9 cellular contexts compared by ENCODE assay signal in genomic region chr3:36993326-36994283, GRCh38. TPM values are rescaled to one million over a fixed set of nuclear protein-coding genes. Genes with fewer than 3 reads are reported as not detected.
DNase-seq lines count a peak whose midpoint lies in the region; ATAC-seq lines count a peak whose summit lies in the region.
"Had no signal": no experiment of that assay in that cellular context is flagged by ENCODE, and none has a peak within 500 bp of the region (broad histone marks: within the 10 kb centered on the region; RNA-seq: fewer than 3 reads in every experiment).

Gene MLH1 (plus strand): TSS chr3:36993518. CDS start chr3:36993548, 30 bp downstream.

- peak within 1 kb of the TSS; percentile 82 to 93 (median 87) for H3K4me2 ChIP-seq in BLaER1 treated with 17β-estradiol and CSF1 and Interleukin-3, amounts not matched to agents 10 nM and 100 nM

- peaks cover 0 to 7% (median under 1%) of the 10 kb centered on the region in 11 experiments; a peak in 4 of 22 replicates for H4K20me1 ChIP-seq in BLaER1 treated with 17β-estradiol and CSF1 and Interleukin-3, amounts not matched to agents 10 nM and 100 nM

- H3K36me3 ChIP-seq in BLaER1 treated with 17β-estradiol and CSF1 and Interleukin-3, amounts not matched to agents 10 nM and 100 nM: peaks cover 46 to 74% (median 68%) of the 10 kb centered on the region in 11 experiments
- no peaks in the 10 kb centered on the region for H3K36me3 ChIP-seq in esophagus (ENCODE audit: control insufficient read depth in 2 of 2, insufficient read depth in 2 of 2, low read length in 1 of 2)

- H3K27ac Mint-ChIP-seq in stimulated activated effector memory CD8-positive, alpha-beta T cell treated with anti-CD3 and anti-CD28 coated beads, Interleukin-12 subunit alpha, Interleukin-12 subunit beta, amount 100 ng/mL, for 72 hours: no peak within 1 kb of the TSS
- H3K27ac Mint-ChIP-seq: nephron had no signal

- H3K4me1 ChIP-seq in BLaER1 treated with 17β-estradiol and CSF1 and Interleukin-3, amounts not matched to agents 10 nM and 100 nM: peaks cover 21 to 52% (median 50%) of the 10 kb centered on the region in 10 experiments
- no peaks in the 10 kb centered on the region for H3K4me1 ChIP-seq in esophagus (ENCODE audit: control insufficient read depth in 2 of 2, insufficient read depth in 2 of 2, low read length in 1 of 2)

- H3K36me3 Mint-ChIP-seq in stimulated activated effector memory CD8-positive, alpha-beta T cell treated with anti-CD3 and anti-CD28 coated beads, Interleukin-12 subunit alpha, Interleukin-12 subunit beta, amount 100 ng/mL, for 72 hours: no peaks in the 10 kb centered on the region

- WGBS in esophagus, 2 donors: 1% methylated on average over 47 of the region's 47 CpGs

- H3K27me3 ChIP-seq in BLaER1 treated with 17β-estradiol and CSF1 and Interleukin-3, amounts not matched to agents 10 nM and 100 nM: no peaks in the 10 kb centered on the region
- H3K27me3 ChIP-seq in esophagus (ENCODE audit: control insufficient read depth in 1 of 2, insufficient read depth in 2 of 2, low read length in 2 of 2): no peaks in the 10 kb centered on the region

- ATAC-seq in GM21360 (IDR thresholded peaks at IDR 0.05; ENCODE audit: unreplicated experiment): peak; percentile 88
- ATAC-seq in stimulated activated effector memory CD8-positive, alpha-beta T cell treated with anti-CD3 and anti-CD28 coated beads, Interleukin-12 subunit alpha, Interleukin-12 subunit beta, amount 100 ng/mL, for 72 hours: peak; percentile 93

- H3K27ac ChIP-seq in BLaER1 treated with 17β-estradiol and CSF1 and Interleukin-3, amounts not matched to agents 10 nM and 100 nM: peak within 1 kb of the TSS; percentile 88 to 97 (median 92)
- peak within 1 kb of the TSS; percentile 96 to 100 for H3K27ac ChIP-seq in esophagus (ENCODE audit: low read depth in 2 of 2, low read length in 1 of 2)

- no peaks in the 10 kb centered on the region for H3K9me3 Mint-ChIP-seq in stimulated activated effector memory CD8-positive, alpha-beta T cell treated with anti-CD3 and anti-CD28 coated beads, Interleukin-12 subunit alpha, Interleukin-12 subunit beta, amount 100 ng/mL, for 72 hours
- H3K9me3 Mint-ChIP-seq: nephron had no signal

- peaks cover 13 to 37% (median 24%) of the 10 kb centered on the region in 11 experiments for H3K9me3 ChIP-seq in BLaER1 treated with 17β-estradiol and CSF1 and Interleukin-3, amounts not matched to agents 10 nM and 100 nM (replicated peaks in 1 of 11)
- H3K9me3 ChIP-seq in esophagus (ENCODE audit: control insufficient read depth in 2 of 2, insufficient read depth in 1 of 2, low read depth in 1 of 2, low read length in 1 of 2): no peaks in the 10 kb centered on the region

- H3K9ac ChIP-seq in BLaER1 treated with 17β-estradiol and CSF1 and Interleukin-3, amounts not matched to agents 10 nM and 100 nM: peak within 1 kb of the TSS; percentile 81 to 91 (median 87)

- peak within 1 kb of the TSS; percentile 62 to 79 (median 69) for H3K4me3 ChIP-seq in BLaER1 treated with 17β-estradiol and CSF1 and Interleukin-3, amounts not matched to agents 10 nM and 100 nM
- peak within 1 kb of the TSS; percentile 70 to 89 for H3K4me3 ChIP-seq in esophagus (ENCODE audit: low read depth in 1 of 2, low read length in 2 of 2)

- H3K4me1 Mint-ChIP-seq in stimulated activated effector memory CD8-positive, alpha-beta T cell treated with anti-CD3 and anti-CD28 coated beads, Interleukin-12 subunit alpha, Interleukin-12 subunit beta, amount 100 ng/mL, for 72 hours: peaks cover 27% of the 10 kb centered on the region

- no peak within 1 kb of the TSS for H3K4me3 Mint-ChIP-seq in stimulated activated effector memory CD8-positive, alpha-beta T cell treated with anti-CD3 and anti-CD28 coated beads, Interleukin-12 subunit alpha, Interleukin-12 subunit beta, amount 100 ng/mL, for 72 hours

- DNase-seq in HT1080 (ENCODE audit: low read depth) (peak; percentile 100), myocyte (ENCODE audit: low read depth) (peak; percentile 100), Kasumi-1 (lab: John Stamatoyannopoulos, UW) (no peak)
- DNase-seq in activated CD8-positive, alpha-beta memory T cell treated with anti-CD3 and anti-CD28 coated beads for 48 hours (ENCODE audit: low read depth in 2 of 3, low spot score in 2 of 3): peak; percentile 89 to 92 (median 90)
- peak; percentile 94 to 99 for DNase-seq in stimulated activated effector memory CD8-positive, alpha-beta T cell treated with anti-CD3 and anti-CD28 coated beads, Interleukin-12 subunit alpha, Interleukin-12 subunit beta, amount 100 ng/mL, for 72 hours (ENCODE audit: low spot score in 2 of 2)

RNA-seq across cellular contexts. Expression of gene MLH1, which starts in this region (rescaled TPM):
- 56.9 and 70.2 TPM in 2 replicates for total RNA-seq in HT1080 (2014; rRNA removed; shearing (Covaris generic))
- 45.1 and 46.9 TPM in 2 replicates for polyA plus RNA-seq in HT1080 (2015; cell fraction: cytosol; rRNA removed)
- polyA plus RNA-seq in HT1080 (2015; cell fraction: nucleus; rRNA removed): 83.6 and 87.0 TPM in 2 replicates
- polyA plus RNA-seq in esophagus: 10 to 100 TPM in 1 of 2 donors, 1 to 10 TPM in 1; 7.0 to 13.9 TPM
- 43.8 and 45.6 TPM in 2 replicates for total RNA-seq in myocyte
- polyA plus RNA-seq in myocyte (2012): 28.9 TPM

Comparison
In these comparisons a context has a peak if more than half of its experiments do, and no peak if none do; other contexts are left out.
1. DNase-seq: peak in HT1080 (single experiment), activated CD8-positive, alpha-beta memory T cell treated with anti-CD3 and anti-CD28 coated beads for 48 hours (3 of 3), myocyte (single experiment) and stimulated activated effector memory CD8-positive, alpha-beta T cell treated with anti-CD3 and anti-CD28 coated beads, Interleukin-12 subunit alpha, Interleukin-12 subunit beta, amount 100 ng/mL, for 72 hours (2 of 2); none in Kasumi-1 (0 of 2).